In the genomic region with DNA sequence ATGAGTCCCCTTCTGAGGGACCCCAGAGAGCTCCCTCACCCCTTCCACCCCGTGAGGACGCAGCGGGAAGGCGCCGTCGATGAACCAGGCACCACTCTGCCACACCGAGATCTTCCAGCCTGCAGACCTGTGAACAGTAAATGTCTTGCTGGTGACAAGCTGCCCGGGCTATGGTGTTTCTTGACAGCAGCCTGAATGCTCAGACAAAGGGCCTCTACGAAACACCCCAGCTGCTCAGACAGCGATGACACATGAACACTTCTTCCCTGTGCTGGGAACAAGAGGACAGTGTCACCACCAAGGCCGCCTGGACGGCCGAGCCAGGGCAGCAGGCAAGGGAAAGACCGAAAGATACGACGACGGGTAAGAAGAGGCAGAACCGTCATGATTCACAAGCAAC, we compare ENCODE assay signal across 1 cellular context.
TF ChIP-seq lines count a peak whose summit lies in the region.

No MANE protein-coding gene starts in this region.

TF ChIP-seq in SK-N-SH, 30 proteins besides CTCF, POLR2A, EP300 and RAD21 (continued from another document):
- TF ChIP-seq, protein P1, sequence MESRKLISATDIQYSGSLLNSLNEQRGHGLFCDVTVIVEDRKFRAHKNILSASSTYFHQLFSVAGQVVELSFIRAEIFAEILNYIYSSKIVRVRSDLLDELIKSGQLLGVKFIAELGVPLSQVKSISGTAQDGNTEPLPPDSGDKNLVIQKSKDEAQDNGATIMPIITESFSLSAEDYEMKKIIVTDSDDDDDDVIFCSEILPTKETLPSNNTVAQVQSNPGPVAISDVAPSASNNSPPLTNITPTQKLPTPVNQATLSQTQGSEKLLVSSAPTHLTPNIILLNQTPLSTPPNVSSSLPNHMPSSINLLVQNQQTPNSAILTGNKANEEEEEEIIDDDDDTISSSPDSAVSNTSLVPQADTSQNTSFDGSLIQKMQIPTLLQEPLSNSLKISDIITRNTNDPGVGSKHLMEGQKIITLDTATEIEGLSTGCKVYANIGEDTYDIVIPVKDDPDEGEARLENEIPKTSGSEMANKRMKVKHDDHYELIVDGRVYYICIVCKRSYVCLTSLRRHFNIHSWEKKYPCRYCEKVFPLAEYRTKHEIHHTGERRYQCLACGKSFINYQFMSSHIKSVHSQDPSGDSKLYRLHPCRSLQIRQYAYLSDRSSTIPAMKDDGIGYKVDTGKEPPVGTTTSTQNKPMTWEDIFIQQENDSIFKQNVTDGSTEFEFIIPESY (IDR thresholded peaks at IDR 0.05; ENCODE audit: borderline replicate concordance, low read depth): no peak
- TF ChIP-seq FOSL2 (IDR thresholded peaks at IDR 0.05; ENCODE audit: borderline replicate concordance, low read depth): no peak
- TF ChIP-seq NFIC (IDR thresholded peaks at IDR 0.05; ENCODE audit: borderline replicate concordance): no peak
- TF ChIP-seq NRF1 (IDR thresholded peaks at IDR 0.05; ENCODE audit: low read depth, low read length): no peak
- no peak for TF ChIP-seq ELF1 (IDR thresholded peaks at IDR 0.05)
- no peak for TF ChIP-seq TCF12 (IDR thresholded peaks at IDR 0.05)
- no peak for TF ChIP-seq RFX5 (IDR thresholded peaks at IDR 0.05; ENCODE audit: low read length)
